Comparison of ENCODE assay signal across 8 cellular contexts in the genomic region with DNA sequence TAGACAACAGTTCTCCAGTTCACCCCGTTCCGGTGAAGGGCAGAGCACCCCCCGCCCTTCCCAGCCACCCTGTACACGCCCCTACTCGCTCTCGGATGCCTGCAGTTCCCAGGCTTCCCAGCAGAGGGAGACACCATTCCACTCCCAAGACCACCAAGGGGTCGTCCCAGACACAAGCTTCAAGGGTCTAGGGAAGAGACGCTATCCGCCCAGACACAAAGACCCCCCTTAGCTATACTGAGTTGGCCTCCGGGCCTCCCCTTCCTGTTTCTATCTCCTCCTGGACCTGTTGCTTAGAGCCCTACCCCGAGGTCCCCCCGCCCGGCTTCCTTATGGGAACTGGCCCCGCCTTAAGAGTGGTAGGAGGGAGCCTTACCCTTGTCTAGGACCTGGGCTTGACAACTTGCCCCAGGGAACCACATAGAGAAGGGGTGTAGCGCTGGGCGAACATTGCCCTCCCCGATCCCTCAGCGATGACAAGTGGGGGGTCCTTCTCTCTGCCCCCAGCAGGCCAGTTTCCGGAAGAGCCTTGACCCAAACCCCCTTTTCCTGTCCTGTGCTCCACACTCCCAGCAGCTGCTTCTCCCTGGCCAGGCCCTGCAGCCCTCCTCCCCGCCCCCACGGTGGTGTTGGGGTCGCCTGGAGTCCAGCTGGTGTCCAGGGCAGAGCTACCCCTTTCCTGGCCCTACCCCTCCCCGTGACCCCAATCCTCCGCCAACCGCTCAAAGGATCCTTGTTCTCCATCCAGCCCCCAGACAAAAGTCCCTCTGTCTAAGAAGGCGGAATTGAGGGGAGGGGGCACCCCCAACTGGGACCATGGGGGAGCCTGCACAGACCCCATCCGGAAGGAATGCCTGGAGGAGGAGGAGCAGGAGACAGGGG. TPM values are rescaled to one million over a fixed set of nuclear protein-coding genes. Genes with fewer than 3 reads are reported as not detected.
DNase-seq lines count a peak whose midpoint lies in the region; ATAC-seq and TF ChIP-seq lines count a peak whose summit lies in the region.

No MANE protein-coding gene starts in this region.

- H3K27ac Mint-ChIP-seq in neural progenitor cell: peak overlapping the region; percentile 69
- no peak overlapping the region for H3K27ac Mint-ChIP-seq in stimulated activated naive CD8-positive, alpha-beta T cell treated with anti-CD3 and anti-CD28 coated beads, Interleukin-15, Interleukin-2, amounts not matched to agents 100 ng/mL and 50 ng/mL, for 24 hours

- H3K4me2 ChIP-seq in neural progenitor cell: peak overlapping the region; percentile 74

- ATAC-seq in gastroesophageal sphincter (peak; percentile 74), HG02981 (IDR thresholded peaks at IDR 0.05; ENCODE audit: unreplicated experiment) (no peak)

- peaks cover 0 to 10% (median 2%) of the 10 kb centered on the region in 4 donors for H3K4me1 ChIP-seq in Peyer's patch
- peaks cover 0 to 13% (median 0%) of the 10 kb centered on the region in 3 donors for H3K4me1 ChIP-seq in gastroesophageal sphincter
- peaks cover 11% of the 10 kb centered on the region for H3K4me1 ChIP-seq in neural progenitor cell

- H3K4me1 Mint-ChIP-seq in neural progenitor cell: peaks cover 27% of the 10 kb centered on the region
- H3K4me1 Mint-ChIP-seq in stimulated activated naive CD8-positive, alpha-beta T cell treated with anti-CD3 and anti-CD28 coated beads, Interleukin-15, Interleukin-2, amounts not matched to agents 100 ng/mL and 50 ng/mL, for 24 hours (ENCODE audit: low read depth): peaks cover 6% of the 10 kb centered on the region

- DNase-seq in ACHN (peak; percentile 41), GM19240 (ENCODE audit: insufficient read length, low spot score) (peak; percentile 84), Peyer's patch (peak; percentile 61 to 87 (median 85)), neural progenitor cell (ENCODE audit: low spot score) (peak; percentile 85)
- DNase-seq in activated naive CD4-positive, alpha-beta T cell treated with Interleukin-2 at 50 U/mL for 16 hours: peak; percentile 71

- H3K9me3 ChIP-seq in Peyer's patch: no peaks in the 10 kb centered on the region
- H3K9me3 ChIP-seq in gastroesophageal sphincter: no peaks in the 10 kb centered on the region
- no peaks in the 10 kb centered on the region for H3K9me3 ChIP-seq in neural progenitor cell (ENCODE audit: low read depth)

- no peaks in the 10 kb centered on the region for H3K36me3 Mint-ChIP-seq in neural progenitor cell
- no peaks in the 10 kb centered on the region for H3K36me3 Mint-ChIP-seq in stimulated activated naive CD8-positive, alpha-beta T cell treated with anti-CD3 and anti-CD28 coated beads, Interleukin-15, Interleukin-2, amounts not matched to agents 100 ng/mL and 50 ng/mL, for 24 hours (ENCODE audit: low read depth)

- H3K4me3 Mint-ChIP-seq in neural progenitor cell: peak overlapping the region; percentile 72
- peak overlapping the region; percentile 32 for H3K4me3 Mint-ChIP-seq in stimulated activated naive CD8-positive, alpha-beta T cell treated with anti-CD3 and anti-CD28 coated beads, Interleukin-15, Interleukin-2, amounts not matched to agents 100 ng/mL and 50 ng/mL, for 24 hours

- TF ChIP-seq CTCF in Peyer's patch (IDR thresholded peaks at IDR 0.05): peak; percentile 72 to 97 (median 95)
- peak in 3 of 4 experiments; percentile 88 to 95 (median 93) for TF ChIP-seq CTCF in gastroesophageal sphincter (IDR thresholded peaks at IDR 0.05)
- peak; percentile 99 for TF ChIP-seq CTCF in neural progenitor cell (IDR thresholded peaks at IDR 0.05)

- H3K36me3 ChIP-seq in Peyer's patch (peaks cover 0 to 10% (median 0%) of the 10 kb centered on the region in 3 donors), gastroesophageal sphincter (no peaks in the 10 kb centered on the region), neural progenitor cell (no peaks in the 10 kb centered on the region)

- H3K9ac ChIP-seq in neural progenitor cell: no peak overlapping the region

- peaks cover 11% of the 10 kb centered on the region for H3K27me3 Mint-ChIP-seq in neural progenitor cell (ENCODE audit: insufficient read depth, low read depth)
- H3K27me3 Mint-ChIP-seq in stimulated activated naive CD8-positive, alpha-beta T cell treated with anti-CD3 and anti-CD28 coated beads, Interleukin-15, Interleukin-2, amounts not matched to agents 100 ng/mL and 50 ng/mL, for 24 hours: peaks cover 3% of the 10 kb centered on the region

- in situ Hi-C loops in ACHN (cut with HindIII; ENCODE audit: low pct_ligation_motif_present, low pct_unique_long_range_greater_than_20kb, low sequenced_read_pairs): no loop called here

- 0 to 13% methylated on average over 1 to 6 of the region's 27 CpGs for WGBS in gastroesophageal sphincter (ENCODE audit: low coverage in 1 of 2), 2 donors

- no peaks in the 10 kb centered on the region for H3K79me2 ChIP-seq in neural progenitor cell (ENCODE audit: low read depth)

- H3K27me3 ChIP-seq in Peyer's patch: no peaks in the 10 kb centered on the region
- H3K27me3 ChIP-seq in gastroesophageal sphincter: peaks cover 25% of the 10 kb centered on the region
- no peaks in the 10 kb centered on the region for H3K27me3 ChIP-seq in neural progenitor cell

- no peaks in the 10 kb centered on the region for H4K20me1 ChIP-seq in neural progenitor cell (ENCODE audit: low read depth)

- no peaks in the 10 kb centered on the region for H3F3A ChIP-seq in neural progenitor cell (ENCODE audit: low read depth)

- TF ChIP-seq POLR2A in Peyer's patch (IDR thresholded peaks at IDR 0.05): peak in 1 of 2 donors; percentile 73
- no peak for TF ChIP-seq POLR2A in gastroesophageal sphincter (IDR thresholded peaks at IDR 0.05)

- peak overlapping the region; percentile 100 for H2AFZ ChIP-seq in neural progenitor cell (replicated peaks)

- TF ChIP-seq EP300 in gastroesophageal sphincter (IDR thresholded peaks at IDR 0.05): no peak

- peak overlapping the region in 3 of 4 donors; percentile 13 to 68 (median 56) for H3K4me3 ChIP-seq in Peyer's patch
- H3K4me3 ChIP-seq in gastroesophageal sphincter: peak overlapping the region in 1 of 2 donors; percentile 42
- peak overlapping the region; percentile 39 for H3K4me3 ChIP-seq in neural progenitor cell

- peak overlapping the region in 3 of 4 donors; percentile 79 to 97 (median 85) for H3K27ac ChIP-seq in Peyer's patch
- peak overlapping the region in 3 of 4 donors; percentile 35 to 91 (median 71) for H3K27ac ChIP-seq in gastroesophageal sphincter
- H3K27ac ChIP-seq in neural progenitor cell: no peak overlapping the region

- no peaks in the 10 kb centered on the region for H3K9me3 Mint-ChIP-seq in neural progenitor cell
- H3K9me3 Mint-ChIP-seq in stimulated activated naive CD8-positive, alpha-beta T cell treated with anti-CD3 and anti-CD28 coated beads, Interleukin-15, Interleukin-2, amounts not matched to agents 100 ng/mL and 50 ng/mL, for 24 hours: no peaks in the 10 kb centered on the region

RNA-seq across cellular contexts. Expression of a gene that starts 0.7 kb away (rescaled TPM):
- total RNA-seq in Peyer's patch: 1,000 to 10,000 TPM in 3 of 4 donors, 10 to 100 TPM in 1; 33.0 to 1,418 (median 1,063) TPM
- total RNA-seq in gastroesophageal sphincter: 10 to 100 TPM in 1 of 4 donors, 1 to 10 TPM in 3; 1.2 to 38.8 (median 4.2) TPM
- not detected in 2 replicates for total RNA-seq in neural progenitor cell (ENCODE audit: low replicate concordance)

RNA-seq across cellular contexts. Expression of a gene that starts 20.0 kb away (rescaled TPM):
- total RNA-seq in Peyer's patch (10 to 100 TPM in 2 of 4 donors, 1 to 10 TPM in 2; 6.1 to 37.3 (median 14.4) TPM), gastroesophageal sphincter (10 to 100 TPM; 24.8 to 47.9 (median 36.2) TPM), neural progenitor cell (ENCODE audit: low replicate concordance) (0.81 TPM in 1 of 2 replicates, not detected in the other)

RNA-seq across cellular contexts. Expression of a gene that starts 23.7 kb away (rescaled TPM):
- total RNA-seq in Peyer's patch (10 to 100 TPM in 2 of 4 donors, not detected in 2; 12.3 to 12.7 TPM), gastroesophageal sphincter (100 to 1,000 TPM in 1 of 4 donors, 10 to 100 TPM in 3; 42.8 to 140 (median 52.7) TPM), neural progenitor cell (ENCODE audit: low replicate concordance) (0.46 TPM in 1 of 2 replicates, not detected in the other)

RNA-seq across cellular contexts. Expression of a gene that starts 28.2 kb away (rescaled TPM):
- not detected for total RNA-seq in Peyer's patch
- not detected for total RNA-seq in gastroesophageal sphincter
- total RNA-seq in neural progenitor cell (ENCODE audit: low replicate concordance): 0.13 and 0.56 TPM in 2 replicates

RNA-seq across cellular contexts. Expression of a gene that starts 39.6 kb away (rescaled TPM):
- total RNA-seq in Peyer's patch (10 to 100 TPM in 3 of 4 donors, 1 to 10 TPM in 1; 6.0 to 67.7 (median 22.2) TPM), gastroesophageal sphincter (10 to 100 TPM; 18.8 to 42.5 (median 33.0) TPM), neural progenitor cell (ENCODE audit: low replicate concordance) (7.8 and 11.6 TPM in 2 replicates)
